In genomic region chr15:45162771-45163507, GRCh38 we compare ENCODE assay signal across 8 cellular contexts. TPM values are rescaled to one million over a fixed set of nuclear protein-coding genes. Genes with fewer than 3 reads are reported as not detected.
DNase-seq lines count a peak whose midpoint lies in the region; ATAC-seq and TF ChIP-seq lines count a peak whose summit lies in the region.

No MANE protein-coding gene starts in this region.

- WGBS in transverse colon (ENCODE audit: low coverage in 1 of 2), 2 donors = 13% methylated on average over 7 of the region's 7 CpGs; no CpG with 5 or more reads in 1 of the 2 donors

- ATAC-seq in RWPE2 (ENCODE audit: low read depth) (peak; percentile 83), omental fat pad (ENCODE audit: low FRiP score) (peak; percentile 69)

- no peak for TF ChIP-seq EP300 in transverse colon (IDR thresholded peaks at IDR 0.05; ENCODE audit: low read depth)

- intact Hi-C loops in transverse colon (cut with DNase I; ENCODE audit: low total_unique reads) = loop anchor here (10.0 kb wide), 1 partner anchor 232 kb away; no protein-coding TSS in a partner anchor

- H3K27me3 ChIP-seq in RWPE2 (ENCODE audit: insufficient read depth, poor library complexity, severe bottlenecking) (no peaks in the 10 kb centered on the region), transverse colon (no peaks in the 10 kb centered on the region)

- H3K4me3 ChIP-seq in RWPE2 (ENCODE audit: severe bottlenecking) (no peak overlapping the region), transverse colon (no peak overlapping the region)

- TF ChIP-seq POLR2A in transverse colon (IDR thresholded peaks at IDR 0.05) = no peak

- no peaks in the 10 kb centered on the region for H3K36me3 ChIP-seq in RWPE2 (ENCODE audit: low read depth)
- H3K36me3 ChIP-seq in transverse colon = no peaks in the 10 kb centered on the region

- in situ Hi-C loops in GM13976 (cut with MboI; ENCODE audit: low sequenced_read_pairs, unreplicated experiment) (no loop called here), transverse colon (cut with MboI; ENCODE audit: low pct_ligation_motif_present in 1 of 4, low pct_unique_long_range_greater_than_20kb in 1 of 4, low sequenced_read_pairs in 3 of 4) (loop anchor here in 2 of 4 donors (25.0 kb wide), 2 partner anchors 224 to 449 kb away; partner anchors contain the start of gene GATM (in 1 of the 2))

- H3K27ac ChIP-seq in RWPE2 (ENCODE audit: poor library complexity, severe bottlenecking) (peak overlapping the region; percentile 82), transverse colon (no peak overlapping the region)

- TF ChIP-seq CTCF in GM13976 (IDR thresholded peaks at IDR 0.05; ENCODE audit: borderline replicate concordance, control extremely low read depth, extremely low read depth, insufficient read depth, missing control alignments) (peak; percentile 94), RWPE2 (IDR thresholded peaks at IDR 0.05; ENCODE audit: poor library complexity, severe bottlenecking) (peak; percentile 99), omental fat pad (IDR thresholded peaks at IDR 0.05) (peak in 2 of 3 donors; percentile 63 to 70), transverse colon (IDR thresholded peaks at IDR 0.05) (peak; percentile 77 to 88 (median 79))

- DNase-seq in A172 (ENCODE audit: low spot score) = peak; percentile 75
- peak; percentile 90 for DNase-seq in GM13976 (ENCODE audit: low spot score)
- DNase-seq in Kasumi-1 (lab: John Stamatoyannopoulos, UW) = peak; percentile 40 to 54
- DNase-seq in RWPE2 (ENCODE audit: low spot score) = peak; percentile 97
- DNase-seq in activated effector memory CD4-positive, alpha-beta T cell treated with anti-CD3 and anti-CD28 coated beads, Interleukin-2, amount 50 U/mL, for 16 hours = peak; percentile 83
- DNase-seq in foreskin melanocyte = peak; percentile 59
- peak; percentile 65 for DNase-seq in omental fat pad (ENCODE audit: low spot score)
- peak; percentile 80 for DNase-seq in transverse colon

- peaks cover 20% of the 10 kb centered on the region for H3K4me1 ChIP-seq in RWPE2 (ENCODE audit: insufficient read depth, poor library complexity, severe bottlenecking)
- peaks cover 10 to 21% (median 12%) of the 10 kb centered on the region in 4 donors for H3K4me1 ChIP-seq in transverse colon

- no peaks in the 10 kb centered on the region for H3K9me3 ChIP-seq in RWPE2 (ENCODE audit: severe bottlenecking)
- H3K9me3 ChIP-seq in transverse colon = no peaks in the 10 kb centered on the region

RNA-seq across cellular contexts. Expression of gene SHF, which starts 24.8 kb away (rescaled TPM):
- total RNA-seq in A172 (2014; rRNA removed; shearing (Covaris generic)) = 0.38 TPM in 1 of 2 replicates, not detected in the other
- total RNA-seq in omental fat pad (10 to 100 TPM in 1 of 4 donors, 1 to 10 TPM in 3; 1.9 to 10.5 (median 3.7) TPM), transverse colon (1 to 10 TPM in 3 of 4 donors, not detected in 1; 3.7 to 9.8 (median 7.4) TPM)

RNA-seq across cellular contexts. Expression of gene DUOX1, which starts 33.1 kb away (rescaled TPM):
- total RNA-seq in A172 (2014; rRNA removed; shearing (Covaris generic)) = not detected in 2 replicates
- total RNA-seq in omental fat pad = 1 to 10 TPM; 1.4 to 6.9 (median 2.0) TPM
- 1 to 10 TPM in 1 of 4 donors, under 1 TPM in 2, not detected in 1; 0.14 to 4.1 (median 0.64) TPM for total RNA-seq in transverse colon

RNA-seq across cellular contexts. Expression of gene DUOXA1, which starts 33.3 kb away (rescaled TPM):
- not detected in 2 replicates for total RNA-seq in A172 (2014; rRNA removed; shearing (Covaris generic))
- total RNA-seq in omental fat pad (1 to 10 TPM in 3 of 4 donors, under 1 TPM in 1; 0.95 to 1.9 (median 1.4) TPM), transverse colon (1 to 10 TPM in 1 of 4 donors, not detected in 3; 1.4 TPM)

RNA-seq across cellular contexts. Expression of gene DUOXA2, which starts 48.8 kb away (rescaled TPM):
- total RNA-seq in A172 (2014; rRNA removed; shearing (Covaris generic)) = not detected in 2 replicates
- total RNA-seq in omental fat pad (not detected), transverse colon (10 to 100 TPM in 1 of 4 donors, under 1 TPM in 1, not detected in 2; 0.68 to 10.0 TPM)

RNA-seq across cellular contexts. Expression of gene DUOX2, which starts 49.0 kb away (rescaled TPM):
- 0.17 TPM in 1 of 2 replicates, not detected in the other for total RNA-seq in A172 (2014; rRNA removed; shearing (Covaris generic))
- under 1 TPM in 3 of 4 donors, not detected in 1; 0.13 to 0.65 (median 0.47) TPM for total RNA-seq in omental fat pad
- total RNA-seq in transverse colon = 10 to 100 TPM in 1 of 4 donors, 1 to 10 TPM in 1, under 1 TPM in 2; 0.68 to 23.8 (median 1.9) TPM

Comparison
In these comparisons a context has a peak if more than half of its experiments do, and no peak if none do; other contexts are left out.
1. DNase-seq: peak in every context shown above with its lines; median percentile 97 in RWPE2; 90 in GM13976; 83 in activated effector memory CD4-positive, alpha-beta T cell treated with anti-CD3 and anti-CD28 coated beads, Interleukin-2, amount 50 U/mL, for 16 hours; 80 in transverse colon; 75 in A172; 65 in omental fat pad; 59 in foreskin melanocyte; 47 in Kasumi-1.